Comparison of ENCODE assay signal across 1 cellular context in genomic region chr20:878511-879307, GRCh38.
TF ChIP-seq lines count a peak whose summit lies in the region.

No MANE protein-coding gene starts in this region.

TF ChIP-seq in H1, 55 proteins besides CTCF, POLR2A, EP300 and RAD21:
- TF ChIP-seq TEAD4 (IDR thresholded peaks at IDR 0.05; ENCODE audit: low read depth, low read length) (peak; percentile 52), BACH1 (IDR thresholded peaks at IDR 0.05; ENCODE audit: low read length) (no peak), KDM1A (IDR thresholded peaks at IDR 0.05; ENCODE audit: borderline replicate concordance, low read length) (no peak), RNF2 (IDR thresholded peaks at IDR 0.05; ENCODE audit: borderline replicate concordance, low read depth, low read length, missing control alignments, poor library complexity, severe bottlenecking) (no peak), SIN3A (conservative IDR thresholded peaks at IDR 0.05 in 1 of 2, IDR thresholded peaks at IDR 0.05 in 1 of 2; ENCODE audit: low read depth in 1 of 2, low read length in 2 of 2) (peak in 1 of 2 experiments; percentile 78; a peak in 2 of 4 replicates), TAF7 (optimal IDR thresholded peaks at IDR 0.05; ENCODE audit: borderline replicate concordance, low read depth, low read length) (no peak), TBP (IDR thresholded peaks at IDR 0.05; ENCODE audit: low read depth, low read length) (no peak), EGR1 (IDR thresholded peaks at IDR 0.05; ENCODE audit: borderline replicate concordance, low read depth, low read length) (no peak), TAF1 (IDR thresholded peaks at IDR 0.05; ENCODE audit: low read depth, low read length) (no peak), SP4 (IDR thresholded peaks at IDR 0.05; ENCODE audit: low read length) (no peak), RBBP5 (IDR thresholded peaks at IDR 0.05; ENCODE audit: borderline replicate concordance, low read depth, low read length) (no peak)
TF ChIP-seq in H1: peak in this region for 2.
